In genomic region chr3:43082457-43082856, GRCh38 we compare ENCODE assay signal across 25 cellular contexts.
"Had no signal": no experiment of that assay in that cellular context is flagged by ENCODE, and none has a peak within 500 bp of the region (broad histone marks: within the 10 kb centered on the region; RNA-seq: fewer than 3 reads in every experiment).

No MANE protein-coding gene starts in this region.

- ATAC-seq: effector memory CD8-positive, alpha-beta T cell; esophagus mucosa; gastrocnemius medialis; left colon; left lung; lower lobe of right lung; mucosa of descending colon had no signal

- H3K4me1 ChIP-seq: colonic mucosa, esophagus squamous epithelium, gastrocnemius medialis, heart right ventricle, left lung, lower lobe of right lung had no signal

- H3K27ac Mint-ChIP-seq: dendritic cell treated with granulocyte-macrophage colony-stimulating factor and Interleukin-4, amounts not matched to agents 40 ng/mL and 50 ng/mL, for 4 days; effector memory CD8-positive, alpha-beta T cell; endodermal cell; mesothelial cell of epicardium had no signal

- H3K27me3 Mint-ChIP-seq: dendritic cell treated with granulocyte-macrophage colony-stimulating factor and Interleukin-4, amounts not matched to agents 40 ng/mL and 50 ng/mL, for 4 days; effector memory CD8-positive, alpha-beta T cell had no signal

- H3K4me1 Mint-ChIP-seq: endodermal cell had no signal

- H3K9me3 Mint-ChIP-seq: dendritic cell treated with granulocyte-macrophage colony-stimulating factor and Interleukin-4, amounts not matched to agents 40 ng/mL and 50 ng/mL, for 4 days; effector memory CD8-positive, alpha-beta T cell had no signal

- DNase-seq: colonic mucosa; cortex of kidney; effector CD8-positive, alpha-beta T cell; effector memory CD8-positive, alpha-beta T cell; endodermal cell; erythroblast; esophagus squamous epithelium; foreskin fibroblast; foreskin melanocyte; gastrocnemius medialis; glutamatergic neuron; heart right ventricle; hippocampal formation; kidney; kidney glomerular epithelial cell; left colon; left lung; left ventricle myocardium superior; lower lobe of right lung; mesenchymal stem cell; mucosa of descending colon had no signal

- H3K9me3 ChIP-seq: colonic mucosa, esophagus squamous epithelium, gastrocnemius medialis, left lung, lower lobe of right lung, mucosa of descending colon had no signal

- H3K27me3 ChIP-seq: colonic mucosa, esophagus squamous epithelium, gastrocnemius medialis, heart right ventricle, left lung had no signal

- H3K27ac ChIP-seq: colonic mucosa, epithelial cell of prostate, esophagus squamous epithelium, gastrocnemius medialis, heart right ventricle, left lung, lower lobe of right lung had no signal

- H3K4me3 ChIP-seq: colonic mucosa, esophagus squamous epithelium, gastrocnemius medialis, heart right ventricle, left lung, lower lobe of right lung, mucosa of descending colon had no signal

- H3K36me3 ChIP-seq: colonic mucosa had no signal

- H3K4me3 Mint-ChIP-seq: dendritic cell treated with granulocyte-macrophage colony-stimulating factor and Interleukin-4, amounts not matched to agents 40 ng/mL and 50 ng/mL, for 4 days; effector memory CD8-positive, alpha-beta T cell; endodermal cell; mesothelial cell of epicardium had no signal
